Comparison of ENCODE assay signal across 8 cellular contexts in genomic region chr6:38673397-38674165, GRCh38. TPM values are rescaled to one million over a fixed set of nuclear protein-coding genes. Genes with fewer than 3 reads are reported as not detected.
DNase-seq lines count a peak whose midpoint lies in the region; ATAC-seq lines count a peak whose summit lies in the region.
"Had no signal": no experiment of that assay in that cellular context is flagged by ENCODE, and none has a peak within 500 bp of the region (broad histone marks: within the 10 kb centered on the region; RNA-seq: fewer than 3 reads in every experiment).

No MANE protein-coding gene starts in this region.

- DNase-seq in stimulated activated CD4-positive, alpha-beta T cell treated with anti-CD3 and anti-CD28 coated beads, Interleukin-12 subunit alpha, Interleukin-12 subunit beta, amount 100 ng/mL, for 48 hours (ENCODE audit: low read depth in 2 of 3, low spot score in 1 of 3): peak in 2 of 3 donors; percentile 12 to 22
- DNase-seq in stimulated activated CD4-positive, alpha-beta T cell treated with anti-CD3 and anti-CD28 coated beads, Interleukin-4, amount 100 ng/mL, for 1 hour: no peak
- DNase-seq in activated T-cell treated with anti-CD3 and anti-CD28 coated beads, Interleukin-2, amount 50 U/mL, for 72 hours: no peak
- DNase-seq in stimulated activated naive CD8-positive, alpha-beta T cell treated with anti-CD3 and anti-CD28 coated beads, Interleukin-15, Interleukin-2, amounts not matched to agents 100 U/mL and 50 U/mL, for 24 hours: peak; percentile 25
- DNase-seq in immature natural killer cell: no peak
- DNase-seq: C1 segment of cervical spinal cord; central memory CD4-positive, alpha-beta T cell had no signal

- peak overlapping the region; percentile 63 for H3K27ac Mint-ChIP-seq in activated T-cell treated with anti-CD3 and anti-CD28 coated beads, Interleukin-2, amount 50 U/mL, for 72 hours
- H3K27ac Mint-ChIP-seq in immature natural killer cell: peak overlapping the region in 2 of 6 donors; percentile 33 to 45

- H3K36me3 Mint-ChIP-seq in activated T-cell treated with anti-CD3 and anti-CD28 coated beads, Interleukin-2, amount 50 U/mL, for 72 hours (ENCODE audit: insufficient read depth in 2 of 2): peaks cover 2 to 31% of the 10 kb centered on the region in 2 donors
- peaks cover 14 to 27% (median 19%) of the 10 kb centered on the region in 3 donors for H3K36me3 Mint-ChIP-seq in immature natural killer cell

- ATAC-seq in activated T-cell treated with anti-CD3 and anti-CD28 coated beads, Interleukin-2, amount 50 U/mL, for 72 hours (replicated peaks in 1 of 2): no peak
- ATAC-seq in stimulated activated naive CD8-positive, alpha-beta T cell treated with anti-CD3 and anti-CD28 coated beads, Interleukin-15, Interleukin-2, amounts not matched to agents 100 U/mL and 50 U/mL, for 24 hours: peak; percentile 78
- no peak for ATAC-seq in HG03025 (IDR thresholded peaks at IDR 0.05; ENCODE audit: low FRiP score, unreplicated experiment)

- peaks cover 44% of the 10 kb centered on the region for H3K4me1 Mint-ChIP-seq in activated T-cell treated with anti-CD3 and anti-CD28 coated beads, Interleukin-2, amount 50 U/mL, for 72 hours (ENCODE audit: low read depth)
- H3K4me1 Mint-ChIP-seq in immature natural killer cell: peaks cover 10 to 12% of the 10 kb centered on the region in 2 donors

- H3K4me3 Mint-ChIP-seq in activated T-cell treated with anti-CD3 and anti-CD28 coated beads, Interleukin-2, amount 50 U/mL, for 72 hours: peak overlapping the region in 1 of 2 donors; percentile 54
- no peak overlapping the region for H3K4me3 Mint-ChIP-seq in immature natural killer cell

- no peaks in the 10 kb centered on the region for H3K9me3 Mint-ChIP-seq in activated T-cell treated with anti-CD3 and anti-CD28 coated beads, Interleukin-2, amount 50 U/mL, for 72 hours
- H3K9me3 Mint-ChIP-seq in immature natural killer cell: no peaks in the 10 kb centered on the region

- no peaks in the 10 kb centered on the region for H3K27me3 Mint-ChIP-seq in activated T-cell treated with anti-CD3 and anti-CD28 coated beads, Interleukin-2, amount 50 U/mL, for 72 hours (ENCODE audit: low read depth)
- no peaks in the 10 kb centered on the region for H3K27me3 Mint-ChIP-seq in immature natural killer cell (ENCODE audit: low read depth in 3 of 3)

RNA-seq across cellular contexts. Expression of gene GLO1, which starts 29.4 kb away (rescaled TPM):
- total RNA-seq in activated T-cell treated with anti-CD3 and anti-CD28 coated beads, Interleukin-2, amount 50 U/mL, for 72 hours: 100 to 1,000 TPM; 101 to 115 TPM
- polyA plus RNA-seq in immature natural killer cell: 100 to 1,000 TPM in 2 of 3 donors, 10 to 100 TPM in 1; 87.1 to 186 (median 128) TPM

RNA-seq across cellular contexts. Expression of gene BTBD9, which starts 33.9 kb away (rescaled TPM):
- 10 to 100 TPM; 19.8 to 24.9 TPM for total RNA-seq in activated T-cell treated with anti-CD3 and anti-CD28 coated beads, Interleukin-2, amount 50 U/mL, for 72 hours
- 10 to 100 TPM in 2 of 3 donors, 1 to 10 TPM in 1; 5.3 to 12.3 (median 10.9) TPM for polyA plus RNA-seq in immature natural killer cell

RNA-seq across cellular contexts. Expression of gene DNAH8, which starts 41.5 kb away (rescaled TPM):
- under 1 TPM; 0.02 to 0.41 TPM for total RNA-seq in activated T-cell treated with anti-CD3 and anti-CD28 coated beads, Interleukin-2, amount 50 U/mL, for 72 hours
- not detected for polyA plus RNA-seq in immature natural killer cell

Comparison
In these comparisons a context has a peak if more than half of its experiments do, and no peak if none do; other contexts are left out.
1. DNase-seq: peak in stimulated activated CD4-positive, alpha-beta T cell treated with anti-CD3 and anti-CD28 coated beads, Interleukin-12 subunit alpha, Interleukin-12 subunit beta, amount 100 ng/mL, for 48 hours (2 of 3) and stimulated activated naive CD8-positive, alpha-beta T cell treated with anti-CD3 and anti-CD28 coated beads, Interleukin-15, Interleukin-2, amounts not matched to agents 100 U/mL and 50 U/mL, for 24 hours (single experiment); none in stimulated activated CD4-positive, alpha-beta T cell treated with anti-CD3 and anti-CD28 coated beads, Interleukin-4, amount 100 ng/mL, for 1 hour (single experiment), activated T-cell treated with anti-CD3 and anti-CD28 coated beads, Interleukin-2, amount 50 U/mL, for 72 hours (0 of 2) and immature natural killer cell (0 of 3).